In the genomic region with DNA sequence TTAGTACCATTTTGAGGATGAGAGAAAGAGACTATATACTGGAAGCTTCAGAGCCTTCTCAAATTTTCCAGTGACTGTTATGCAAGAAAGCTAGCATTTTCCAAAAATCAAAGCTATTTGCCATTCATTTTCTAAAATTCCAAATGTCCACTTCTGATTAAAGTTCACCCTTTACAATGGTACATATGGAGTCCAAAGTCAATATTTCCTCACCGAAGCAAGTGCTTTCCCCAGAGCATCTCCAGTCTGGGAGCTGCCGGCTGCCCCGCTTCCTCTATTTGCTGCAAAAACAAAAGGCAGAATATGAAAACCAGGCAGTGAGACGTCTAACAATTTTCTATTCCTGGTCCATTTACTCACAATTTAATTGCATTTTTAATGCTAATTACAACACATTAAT, we compare ENCODE assay signal across 25 cellular contexts.
"Had no signal": no experiment of that assay in that cellular context is flagged by ENCODE, and none has a peak within 500 bp of the region (broad histone marks: within the 10 kb centered on the region; RNA-seq: fewer than 3 reads in every experiment).

No MANE protein-coding gene starts in this region.

- H3K27ac Mint-ChIP-seq: naive thymus-derived CD4-positive, alpha-beta T cell; nephron; neural progenitor cell; stimulated activated naive B cell treated with anti-CD40 and anti-IgM and Interleukin-4, amounts not matched to agents 10 μg/mL and 1 μg/mL and 100 μg/mL, for 72 hours; stimulated activated naive CD8-positive, alpha-beta T cell treated with anti-CD3 and anti-CD28 coated beads, Interleukin-15, Interleukin-2, amounts not matched to agents 100 ng/mL and 50 ng/mL, for 24 hours had no signal

- H3K36me3 Mint-ChIP-seq: naive thymus-derived CD4-positive, alpha-beta T cell had no signal

- DNase-seq: dorsolateral prefrontal cortex; effector CD4-positive, alpha-beta T cell; foreskin fibroblast; gastrocnemius medialis; head of caudate nucleus; kidney; mesenchymal stem cell; midbrain; naive thymus-derived CD4-positive, alpha-beta T cell; right cardiac atrium; sigmoid colon; stimulated activated CD4-positive, alpha-beta T cell treated with anti-CD3 and anti-CD28 coated beads, Interleukin-15, amount 100 ng/mL, for 24 hours; stimulated activated CD4-positive, alpha-beta T cell treated with anti-CD3 and anti-CD28 coated beads, Interleukin-2, amount 100 ng/mL, for 48 hours; stimulated activated naive B cell treated with anti-CD40 and anti-IgM and Interleukin-4, amounts not matched to agents 10 μg/mL and 1 μg/mL and 100 μg/mL, for 72 hours; upper lobe of left lung had no signal

- H3K79me2 ChIP-seq: parathyroid adenoma had no signal

- H3K9me3 Mint-ChIP-seq: naive thymus-derived CD4-positive, alpha-beta T cell; nephron; neural progenitor cell; stimulated activated naive B cell treated with anti-CD40 and anti-IgM and Interleukin-4, amounts not matched to agents 10 μg/mL and 1 μg/mL and 100 μg/mL, for 72 hours; stimulated activated naive CD8-positive, alpha-beta T cell treated with anti-CD3 and anti-CD28 coated beads, Interleukin-15, Interleukin-2, amounts not matched to agents 100 ng/mL and 50 ng/mL, for 24 hours had no signal

- H3K4me3 Mint-ChIP-seq: naive thymus-derived CD4-positive, alpha-beta T cell; nephron; neural progenitor cell; stimulated activated naive B cell treated with anti-CD40 and anti-IgM and Interleukin-4, amounts not matched to agents 10 μg/mL and 1 μg/mL and 100 μg/mL, for 72 hours; stimulated activated naive CD8-positive, alpha-beta T cell treated with anti-CD3 and anti-CD28 coated beads, Interleukin-15, Interleukin-2, amounts not matched to agents 100 ng/mL and 50 ng/mL, for 24 hours had no signal

- H3K4me1 ChIP-seq: prostate gland had no signal

- H2AFZ ChIP-seq: neural progenitor cell, parathyroid adenoma had no signal

- H3K4me3 ChIP-seq: dorsolateral prefrontal cortex, gastrocnemius medialis, neural progenitor cell, prostate gland, sigmoid colon, thoracic aorta, tibial nerve, upper lobe of left lung had no signal

- H3K27ac ChIP-seq: epithelial cell of prostate, gastrocnemius medialis, neural progenitor cell, parathyroid adenoma, prostate gland, sigmoid colon, tibial nerve, upper lobe of left lung had no signal

- H3K9ac ChIP-seq: neural progenitor cell, parathyroid adenoma had no signal

- H3K4me2 ChIP-seq: neural progenitor cell had no signal

- H3K27me3 ChIP-seq: dorsolateral prefrontal cortex, gastrocnemius medialis, neural progenitor cell, sigmoid colon, tibial nerve, upper lobe of left lung had no signal

- H3K9me3 ChIP-seq: gastrocnemius medialis, prostate gland, sigmoid colon, thoracic aorta, tibial nerve, upper lobe of left lung had no signal

- H3K36me3 ChIP-seq: prostate gland had no signal

- ATAC-seq: esophagus mucosa; gastrocnemius medialis; left lobe of liver; naive thymus-derived CD4-positive, alpha-beta T cell; stimulated activated naive B cell treated with anti-CD40 and anti-IgM and Interleukin-4, amounts not matched to agents 10 μg/mL and 1 μg/mL and 100 μg/mL, for 72 hours had no signal

- H3K27me3 Mint-ChIP-seq: naive thymus-derived CD4-positive, alpha-beta T cell; stimulated activated naive B cell treated with anti-CD40 and anti-IgM and Interleukin-4, amounts not matched to agents 10 μg/mL and 1 μg/mL and 100 μg/mL, for 72 hours; stimulated activated naive CD8-positive, alpha-beta T cell treated with anti-CD3 and anti-CD28 coated beads, Interleukin-15, Interleukin-2, amounts not matched to agents 100 ng/mL and 50 ng/mL, for 24 hours had no signal
